Comparison of ENCODE assay signal across 8 cellular contexts in the genomic region with DNA sequence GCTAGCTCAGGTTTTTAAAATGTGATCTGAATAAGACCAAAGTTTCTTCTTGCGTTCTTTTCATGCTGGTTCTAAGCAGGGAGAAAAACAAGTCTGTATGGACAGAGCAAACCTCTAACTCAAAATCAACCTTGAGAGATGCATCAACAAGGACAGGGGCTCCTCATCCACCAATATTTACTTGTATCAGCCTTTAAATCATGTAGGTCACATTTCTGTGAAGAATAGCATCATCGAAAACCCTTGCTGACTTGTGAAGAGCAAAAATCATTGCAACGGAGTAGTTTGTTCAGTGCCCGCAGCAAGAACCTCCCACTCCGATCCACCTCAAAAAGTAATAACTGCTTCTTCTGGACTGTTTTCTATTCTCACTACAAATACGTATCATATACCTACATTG. TPM values are rescaled to one million over a fixed set of nuclear protein-coding genes. Genes with fewer than 3 reads are reported as not detected.
DNase-seq lines count a peak whose midpoint lies in the region; ATAC-seq and TF ChIP-seq lines count a peak whose summit lies in the region.

No MANE protein-coding gene starts in this region.

- intact Hi-C loops in dorsolateral prefrontal cortex (cut with DNase I): no loop called here

- H3K27me3 Mint-ChIP-seq in natural killer cell treated with Interleukin-12 subunit alpha and Interleukin-12 subunit beta and Interleukin-15 and Interleukin-18, amount 100 ng/mL, for 72 hours: no peaks in the 10 kb centered on the region

- H3K9me3 ChIP-seq in AG04450 (ENCODE audit: control insufficient read depth, insufficient read depth, low read length): no peaks in the 10 kb centered on the region

- peak overlapping the region; percentile 96 for H3K4me3 Mint-ChIP-seq in natural killer cell treated with Interleukin-12 subunit alpha and Interleukin-12 subunit beta and Interleukin-15 and Interleukin-18, amount 100 ng/mL, for 72 hours

- POLR2A ChIA-PET in AG04450 (lab: Yijun Ruan, JAX): interaction anchor here (0.7 to 1.2 kb wide), 2 partner anchors 7 to 39 kb away, joined by 5 read pairs; no protein-coding TSS in a partner anchor

- no peak for ATAC-seq in natural killer cell treated with Interleukin-12 subunit alpha and Interleukin-12 subunit beta and Interleukin-15 and Interleukin-18, amount 100 ng/mL, for 72 hours

- H3K79me2 ChIP-seq in KMS-11 (ENCODE audit: insufficient read depth, low read depth): no peaks in the 10 kb centered on the region

- H3K4me1 Mint-ChIP-seq in natural killer cell treated with Interleukin-12 subunit alpha and Interleukin-12 subunit beta and Interleukin-15 and Interleukin-18, amount 100 ng/mL, for 72 hours (ENCODE audit: low read depth in 2 of 2): peaks cover 36 to 47% of the 10 kb centered on the region in 2 donors

- H3K27me3 ChIP-seq in AG04450 (ENCODE audit: control insufficient read depth, insufficient read depth, low read length) (no peaks in the 10 kb centered on the region), KMS-11 (ENCODE audit: insufficient read depth, low read depth) (no peaks in the 10 kb centered on the region), dorsolateral prefrontal cortex (no peaks in the 10 kb centered on the region)

- H3K36me3 Mint-ChIP-seq in natural killer cell treated with Interleukin-12 subunit alpha and Interleukin-12 subunit beta and Interleukin-15 and Interleukin-18, amount 100 ng/mL, for 72 hours: no peaks in the 10 kb centered on the region

- peak overlapping the region; percentile 83 to 94 for H3K27ac Mint-ChIP-seq in natural killer cell treated with Interleukin-12 subunit alpha and Interleukin-12 subunit beta and Interleukin-15 and Interleukin-18, amount 100 ng/mL, for 72 hours

- DNase-seq in AG04450 (ENCODE audit: low read depth, low spot score) (no peak), dorsolateral prefrontal cortex (no peak), DMS53 (lab: John Stamatoyannopoulos, UW) (no peak), islet precursor cell (no peak), inferior parietal cortex (ENCODE audit: extremely low spot score) (no peak)
- DNase-seq in natural killer cell treated with Interleukin-12 subunit alpha and Interleukin-12 subunit beta and Interleukin-15 and Interleukin-18, amount 100 ng/mL, for 72 hours (ENCODE audit: low spot score): no peak
- DNase-seq in effector CD8-positive, alpha-beta T cell (lab: John Stamatoyannopoulos, UW): no peak

- H3K4me2 ChIP-seq in KMS-11: peak overlapping the region; percentile 94

- H3K4me1 ChIP-seq in KMS-11 (ENCODE audit: low read depth, poor library complexity, severe bottlenecking): peaks cover 12% of the 10 kb centered on the region

- H3K9me3 Mint-ChIP-seq in natural killer cell treated with Interleukin-12 subunit alpha and Interleukin-12 subunit beta and Interleukin-15 and Interleukin-18, amount 100 ng/mL, for 72 hours: no peaks in the 10 kb centered on the region

- H4K20me1 ChIP-seq in KMS-11 (ENCODE audit: insufficient read depth): no peaks in the 10 kb centered on the region

- H3K9ac ChIP-seq in KMS-11: peak overlapping the region; percentile 78; the same call in 1 of the 2 replicates

- peak overlapping the region; percentile 91 for H2AFZ ChIP-seq in KMS-11 (ENCODE audit: low read depth)

- H3K36me3 ChIP-seq in KMS-11 (ENCODE audit: insufficient read depth): no peaks in the 10 kb centered on the region

- CTCF ChIA-PET in AG04450 (lab: Charles Lee): no interaction called here

- TF ChIP-seq CTCF in AG04450 (IDR thresholded peaks at IDR 0.05; ENCODE audit: low read depth, low read length) (no peak), KMS-11 (conservative IDR thresholded peaks at IDR 0.05; ENCODE audit: low read depth, low read length) (no peak), dorsolateral prefrontal cortex (IDR thresholded peaks at IDR 0.05 in 54 of 56, conservative IDR thresholded peaks at IDR 0.05 in 2 of 56; ENCODE audit: low read depth in 1 of 56, partially characterized antibody in 56 of 56) (no peak)

- peak overlapping the region; percentile 93 for H3K27ac ChIP-seq in AG04450 (ENCODE audit: low read depth, low read length)
- H3K27ac ChIP-seq in KMS-11: peak overlapping the region; percentile 66; the same call in 1 of the 2 replicates
- H3K27ac ChIP-seq in dorsolateral prefrontal cortex: peak overlapping the region in 55 of 59 donors; percentile 3 to 97 (median 93)

- H3K4me3 ChIP-seq in AG04450 (ENCODE audit: low read depth, low read length): peak overlapping the region; percentile 78
- no peak overlapping the region for H3K4me3 ChIP-seq in KMS-11 (IDR thresholded peaks at IDR 0.05; ENCODE audit: insufficient read depth, low read depth, low read length)
- H3K4me3 ChIP-seq in dorsolateral prefrontal cortex: peak overlapping the region; percentile 52 to 88 (median 74)

RNA-seq across cellular contexts. Expression of a gene that starts 1.2 kb away (rescaled TPM):
- polyA plus RNA-seq in AG04450 (2011; rRNA removed): 44.5 and 48.2 TPM in 2 replicates
- 106 and 134 TPM in 2 replicates for polyA minus RNA-seq in AG04450 (2011; rRNA and poly(A)+ RNA removed)
- 10 to 100 TPM; 12.2 to 33.2 (median 19.8) TPM for total RNA-seq in dorsolateral prefrontal cortex
- 10 to 100 TPM in 1 of 2 donors, 1 to 10 TPM in 1; 9.9 to 36.7 TPM for total RNA-seq in natural killer cell treated with Interleukin-12 subunit alpha and Interleukin-12 subunit beta and Interleukin-15 and Interleukin-18, amount 100 ng/mL, for 72 hours

RNA-seq across cellular contexts. Expression of a gene that starts 22.8 kb away (rescaled TPM):
- 21.1 and 35.1 TPM in 2 replicates for polyA plus RNA-seq in AG04450 (2011; rRNA removed)
- polyA minus RNA-seq in AG04450 (2011; rRNA and poly(A)+ RNA removed): 3.4 and 7.3 TPM in 2 replicates
- total RNA-seq in dorsolateral prefrontal cortex: 10 to 100 TPM in 57 of 120 experiments, 1 to 10 TPM in 63; 6.1 to 16.9 (median 10.0) TPM
- total RNA-seq in natural killer cell treated with Interleukin-12 subunit alpha and Interleukin-12 subunit beta and Interleukin-15 and Interleukin-18, amount 100 ng/mL, for 72 hours: 10 to 100 TPM; 13.7 to 23.3 TPM
